1 cellular context compared by ENCODE assay signal in genomic region chr17:44329516-44329915, GRCh38.
TF ChIP-seq lines count a peak whose summit lies in the region.

No MANE protein-coding gene starts in this region.

TF ChIP-seq in HEK293, 187 proteins besides CTCF, POLR2A, EP300 and RAD21 (continued from another document):
- TF ChIP-seq, protein P1, sequence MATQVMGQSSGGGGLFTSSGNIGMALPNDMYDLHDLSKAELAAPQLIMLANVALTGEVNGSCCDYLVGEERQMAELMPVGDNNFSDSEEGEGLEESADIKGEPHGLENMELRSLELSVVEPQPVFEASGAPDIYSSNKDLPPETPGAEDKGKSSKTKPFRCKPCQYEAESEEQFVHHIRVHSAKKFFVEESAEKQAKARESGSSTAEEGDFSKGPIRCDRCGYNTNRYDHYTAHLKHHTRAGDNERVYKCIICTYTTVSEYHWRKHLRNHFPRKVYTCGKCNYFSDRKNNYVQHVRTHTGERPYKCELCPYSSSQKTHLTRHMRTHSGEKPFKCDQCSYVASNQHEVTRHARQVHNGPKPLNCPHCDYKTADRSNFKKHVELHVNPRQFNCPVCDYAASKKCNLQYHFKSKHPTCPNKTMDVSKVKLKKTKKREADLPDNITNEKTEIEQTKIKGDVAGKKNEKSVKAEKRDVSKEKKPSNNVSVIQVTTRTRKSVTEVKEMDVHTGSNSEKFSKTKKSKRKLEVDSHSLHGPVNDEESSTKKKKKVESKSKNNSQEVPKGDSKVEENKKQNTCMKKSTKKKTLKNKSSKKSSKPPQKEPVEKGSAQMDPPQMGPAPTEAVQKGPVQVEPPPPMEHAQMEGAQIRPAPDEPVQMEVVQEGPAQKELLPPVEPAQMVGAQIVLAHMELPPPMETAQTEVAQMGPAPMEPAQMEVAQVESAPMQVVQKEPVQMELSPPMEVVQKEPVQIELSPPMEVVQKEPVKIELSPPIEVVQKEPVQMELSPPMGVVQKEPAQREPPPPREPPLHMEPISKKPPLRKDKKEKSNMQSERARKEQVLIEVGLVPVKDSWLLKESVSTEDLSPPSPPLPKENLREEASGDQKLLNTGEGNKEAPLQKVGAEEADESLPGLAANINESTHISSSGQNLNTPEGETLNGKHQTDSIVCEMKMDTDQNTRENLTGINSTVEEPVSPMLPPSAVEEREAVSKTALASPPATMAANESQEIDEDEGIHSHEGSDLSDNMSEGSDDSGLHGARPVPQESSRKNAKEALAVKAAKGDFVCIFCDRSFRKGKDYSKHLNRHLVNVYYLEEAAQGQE (tag by site-specific recombination; IDR thresholded peaks at IDR 0.05) = peak; percentile 57; the same call in 1 of the 2 replicates
- 0 out of 2 replicates have a peak, but pooled peaks have one; percentile 27 for TF ChIP-seq ZNF629 (tag by site-specific recombination; IDR thresholded peaks at IDR 0.05)
- TF ChIP-seq ZNF654 (tag by site-specific recombination; IDR thresholded peaks at IDR 0.05; ENCODE audit: low read depth) = peak; percentile 56
- 0 out of 2 replicates have a peak, but pooled peaks have one; percentile 33 for TF ChIP-seq ZNF292 (tag by site-specific recombination; IDR thresholded peaks at IDR 0.05; ENCODE audit: borderline replicate concordance, low read depth)
- TF ChIP-seq ZNF558 (tag by site-specific recombination; IDR thresholded peaks at IDR 0.05) = peak; percentile 69; the same call in 1 of the 2 replicates
- TF ChIP-seq ZNF664 (tag by site-specific recombination; IDR thresholded peaks at IDR 0.05) = peak; percentile 49; the same call in 1 of the 2 replicates
- 0 out of 2 replicates have a peak, but pooled peaks have one; percentile 40 for TF ChIP-seq ZNF514 (tag by site-specific recombination; IDR thresholded peaks at IDR 0.05)
- peak; percentile 74 for TF ChIP-seq ZNF266 (tag by site-specific recombination; IDR thresholded peaks at IDR 0.05; ENCODE audit: low read depth)
- 0 out of 2 replicates have a peak, but pooled peaks have one; percentile 54 for TF ChIP-seq ZNF404 (tag by site-specific recombination; IDR thresholded peaks at IDR 0.05)
- 0 out of 2 replicates have a peak, but pooled peaks have one; percentile 26 for TF ChIP-seq ZNF121 (tag by site-specific recombination; IDR thresholded peaks at IDR 0.05)
- peak; percentile 94 for TF ChIP-seq ZNF518A (tag by site-specific recombination; conservative IDR thresholded peaks at IDR 0.05; ENCODE audit: low read depth)
- peak; percentile 67; the same call in 1 of the 2 replicates for TF ChIP-seq KLF7 (tag by site-specific recombination; IDR thresholded peaks at IDR 0.05; ENCODE audit: borderline replicate concordance)
- peak; percentile 88 for TF ChIP-seq ZNF555 (tag by site-specific recombination; conservative IDR thresholded peaks at IDR 0.05)
- TF ChIP-seq ZNF501 (tag by site-specific recombination; IDR thresholded peaks at IDR 0.05) = 0 out of 2 replicates have a peak, but pooled peaks have one; percentile 37
- peak; percentile 61; the same call in 1 of the 2 replicates for TF ChIP-seq ZBTB8A (tag by site-specific recombination; IDR thresholded peaks at IDR 0.05)
